Comparison of ENCODE assay signal across 1 cellular context in genomic region chr6:27138398-27138797, GRCh38.
TF ChIP-seq lines count a peak whose summit lies in the region.

No MANE protein-coding gene starts in this region.

TF ChIP-seq in K562, 482 proteins besides CTCF, POLR2A, EP300 and RAD21 (continued from another document and continues in another):
- no peak for TF ChIP-seq RNF219 (CRISPR knock-in tag; IDR thresholded peaks at IDR 0.05)
- TF ChIP-seq KHSRP (IDR thresholded peaks at IDR 0.05) = no peak
- no peak for TF ChIP-seq KDM2B (CRISPR knock-in tag; IDR thresholded peaks at IDR 0.05)
- TF ChIP-seq CLOCK (CRISPR knock-in tag; IDR thresholded peaks at IDR 0.05; ENCODE audit: borderline replicate concordance) = 0 out of 2 replicates have a peak, but pooled peaks have one; percentile 27
- no peak for TF ChIP-seq GTF2B (IDR thresholded peaks at IDR 0.05; ENCODE audit: extremely low read depth, insufficient read length)
- TF ChIP-seq GABPA (tag; conservative IDR thresholded peaks at IDR 0.05; ENCODE audit: low read depth) = no peak
- no peak for TF ChIP-seq SIN3B (IDR thresholded peaks at IDR 0.05; ENCODE audit: low read depth)
- TF ChIP-seq SRSF3 (IDR thresholded peaks at IDR 0.05; ENCODE audit: insufficient read depth, low read length) = no peak
- no peak for TF ChIP-seq POLR2AphosphoS2 (IDR thresholded peaks at IDR 0.05; ENCODE audit: low read length)
- TF ChIP-seq SMC3 (conservative IDR thresholded peaks at IDR 0.05; ENCODE audit: insufficient read depth, low read depth, low read length) = no peak
- no peak for TF ChIP-seq PHF20 (IDR thresholded peaks at IDR 0.05; ENCODE audit: partially characterized antibody)
- TF ChIP-seq SMAD3 (CRISPR knock-in tag; conservative IDR thresholded peaks at IDR 0.05) = 0 out of 2 replicates have a peak, but pooled peaks have one; percentile 66
- no peak for TF ChIP-seq PKNOX1 (IDR thresholded peaks at IDR 0.05)
- TF ChIP-seq CTBP1 (IDR thresholded peaks at IDR 0.05; ENCODE audit: borderline replicate concordance) = no peak
- TF ChIP-seq RHOXF2B (CRISPR knock-in tag; conservative IDR thresholded peaks at IDR 0.05) = no peak
- no peak for TF ChIP-seq HDGF (IDR thresholded peaks at IDR 0.05)
- TF ChIP-seq SMARCC2 (IDR thresholded peaks at IDR 0.05; ENCODE audit: low read depth) = no peak
- TF ChIP-seq PPARD (CRISPR knock-in tag; IDR thresholded peaks at IDR 0.05) = no peak
- TF ChIP-seq RBM22 (IDR thresholded peaks at IDR 0.05; ENCODE audit: low read depth, low read length, poor library complexity, severe bottlenecking) = no peak
- TF ChIP-seq ZNF274 (IDR thresholded peaks at IDR 0.05; ENCODE audit: borderline replicate concordance, low read depth, low read length) = no peak
- peak; percentile 24 for TF ChIP-seq CHD2 (IDR thresholded peaks at IDR 0.05; ENCODE audit: low read depth, low read length)
- TF ChIP-seq POU5F1 (IDR thresholded peaks at IDR 0.05; ENCODE audit: borderline replicate concordance, low read depth, low read length, partially characterized antibody) = no peak
- TF ChIP-seq CUX1 (CRISPR knock-in tag; IDR thresholded peaks at IDR 0.05) = no peak
- no peak for TF ChIP-seq ZC3H8 (IDR thresholded peaks at IDR 0.05)
- TF ChIP-seq KAT7 (CRISPR knock-in tag; IDR thresholded peaks at IDR 0.05; ENCODE audit: borderline replicate concordance) = no peak
- peak; percentile 26; the same call in 1 of the 2 replicates for TF ChIP-seq SMARCE1 (IDR thresholded peaks at IDR 0.05)
- TF ChIP-seq JUND (IDR thresholded peaks at IDR 0.05; ENCODE audit: borderline replicate concordance, low read depth, low read length) = peak; percentile 58; the same call in 1 of the 2 replicates
- TF ChIP-seq JUND (tag; IDR thresholded peaks at IDR 0.05; ENCODE audit: borderline replicate concordance, low read depth, low read length) = no peak; the same call in 2 of the 3 replicates
- no peak for TF ChIP-seq KAT8 (IDR thresholded peaks at IDR 0.05; ENCODE audit: low read depth)
- peak; percentile 73 for TF ChIP-seq TCF3 (CRISPR knock-in tag; IDR thresholded peaks at IDR 0.05)
- no peak for TF ChIP-seq E2F8 (IDR thresholded peaks at IDR 0.05; ENCODE audit: low read depth, partially characterized antibody)
- TF ChIP-seq TEAD4 (IDR thresholded peaks at IDR 0.05; ENCODE audit: low read length) = peak; percentile 57; the same call in 1 of the 2 replicates
- TF ChIP-seq TEAD4 (CRISPR knock-in tag; IDR thresholded peaks at IDR 0.05; ENCODE audit: borderline replicate concordance) = no peak
- no peak for TF ChIP-seq ZBTB8A (IDR thresholded peaks at IDR 0.05; ENCODE audit: partially characterized antibody)
- no peak for TF ChIP-seq ZNF121 (CRISPR knock-in tag; conservative IDR thresholded peaks at IDR 0.05)
- no peak for TF ChIP-seq SREBF2 (CRISPR knock-in tag; IDR thresholded peaks at IDR 0.05)
- no peak for TF ChIP-seq XRCC4 (IDR thresholded peaks at IDR 0.05; ENCODE audit: extremely low read depth, insufficient read depth, insufficient read length)
- TF ChIP-seq RB1 (IDR thresholded peaks at IDR 0.05; ENCODE audit: low read depth) = no peak
- TF ChIP-seq BACH1 (tag; IDR thresholded peaks at IDR 0.05) = no peak
- no peak for TF ChIP-seq HCFC1 (IDR thresholded peaks at IDR 0.05; ENCODE audit: low read depth, low read length)
- TF ChIP-seq MAZ (CRISPR knock-in tag; conservative IDR thresholded peaks at IDR 0.05 in 1 of 2, IDR thresholded peaks at IDR 0.05 in 1 of 2) = peak in 1 of 2 experiments; percentile 15; a peak in 1 of 4 replicates
- TF ChIP-seq ARHGAP35 (IDR thresholded peaks at IDR 0.05; ENCODE audit: partially characterized antibody) = no peak
- no peak for TF ChIP-seq DLX4 (CRISPR knock-in tag; IDR thresholded peaks at IDR 0.05)
- no peak for TF ChIP-seq SREBF1 (IDR thresholded peaks at IDR 0.05; ENCODE audit: borderline replicate concordance, low read depth, low read length)
- no peak for TF ChIP-seq KDM4B (IDR thresholded peaks at IDR 0.05; ENCODE audit: borderline replicate concordance in 2 of 2, low read depth in 1 of 2)
- TF ChIP-seq COPS2 (conservative IDR thresholded peaks at IDR 0.05) = no peak
- no peak for TF ChIP-seq ARNT (IDR thresholded peaks at IDR 0.05)
- no peak for TF ChIP-seq DEAF1 (CRISPR knock-in tag; IDR thresholded peaks at IDR 0.05)
- no peak for TF ChIP-seq RBM17 (IDR thresholded peaks at IDR 0.05; ENCODE audit: borderline replicate concordance, low read depth, low read length)
- no peak for TF ChIP-seq DACH1 (IDR thresholded peaks at IDR 0.05; ENCODE audit: partially characterized antibody)
- TF ChIP-seq HES1 (IDR thresholded peaks at IDR 0.05; ENCODE audit: low read depth) = no peak
- TF ChIP-seq ZNF165 (CRISPR knock-in tag; IDR thresholded peaks at IDR 0.05; ENCODE audit: borderline replicate concordance) = no peak
- TF ChIP-seq ZNF354B (CRISPR knock-in tag; IDR thresholded peaks at IDR 0.05) = no peak
- no peak for TF ChIP-seq BMI1 (IDR thresholded peaks at IDR 0.05; ENCODE audit: low read length)
- no peak for TF ChIP-seq POLR2AphosphoS5 (IDR thresholded peaks at IDR 0.05; ENCODE audit: control insufficient read depth, insufficient read depth, low read depth, low read length)
